In genomic region chr12:116264525-116265070, GRCh38 we compare ENCODE assay signal across 1 cellular context.
TF ChIP-seq lines count a peak whose summit lies in the region.

No MANE protein-coding gene starts in this region.

TF ChIP-seq in H1, 55 proteins besides CTCF, POLR2A, EP300 and RAD21:
- TF ChIP-seq TAF7 (optimal IDR thresholded peaks at IDR 0.05; ENCODE audit: borderline replicate concordance, low read depth, low read length) = no peak
- TF ChIP-seq EZH2 (IDR thresholded peaks at IDR 0.05; ENCODE audit: low read depth, low read length, severe bottlenecking) = no peak
- no peak for TF ChIP-seq SIN3A (conservative IDR thresholded peaks at IDR 0.05 in 1 of 2, IDR thresholded peaks at IDR 0.05 in 1 of 2; ENCODE audit: low read depth in 1 of 2, low read length in 2 of 2)
- TF ChIP-seq GABPA (IDR thresholded peaks at IDR 0.05; ENCODE audit: borderline replicate concordance, insufficient read depth, low read length) = no peak
- no peak for TF ChIP-seq TAF1 (IDR thresholded peaks at IDR 0.05; ENCODE audit: low read depth, low read length)
- no peak for TF ChIP-seq JUND (IDR thresholded peaks at IDR 0.05; ENCODE audit: low read length)
- no peak for TF ChIP-seq SRF (IDR thresholded peaks at IDR 0.05; ENCODE audit: low read depth, low read length)
- no peak for TF ChIP-seq KDM4A (IDR thresholded peaks at IDR 0.05; ENCODE audit: low read depth, low read length, severe bottlenecking)
- TF ChIP-seq SUZ12 (IDR thresholded peaks at IDR 0.05; ENCODE audit: low read length) = no peak
- no peak for TF ChIP-seq CBX8 (IDR thresholded peaks at IDR 0.05; ENCODE audit: borderline replicate concordance, low read depth, low read length)
- TF ChIP-seq MAFK (IDR thresholded peaks at IDR 0.05; ENCODE audit: low read depth, low read length) = no peak
- no peak for TF ChIP-seq CHD7 (IDR thresholded peaks at IDR 0.05; ENCODE audit: insufficient replicate concordance, low read length)
- no peak for TF ChIP-seq GTF2F1 (IDR thresholded peaks at IDR 0.05; ENCODE audit: borderline replicate concordance, low read depth, low read length)
- TF ChIP-seq, protein P1, sequence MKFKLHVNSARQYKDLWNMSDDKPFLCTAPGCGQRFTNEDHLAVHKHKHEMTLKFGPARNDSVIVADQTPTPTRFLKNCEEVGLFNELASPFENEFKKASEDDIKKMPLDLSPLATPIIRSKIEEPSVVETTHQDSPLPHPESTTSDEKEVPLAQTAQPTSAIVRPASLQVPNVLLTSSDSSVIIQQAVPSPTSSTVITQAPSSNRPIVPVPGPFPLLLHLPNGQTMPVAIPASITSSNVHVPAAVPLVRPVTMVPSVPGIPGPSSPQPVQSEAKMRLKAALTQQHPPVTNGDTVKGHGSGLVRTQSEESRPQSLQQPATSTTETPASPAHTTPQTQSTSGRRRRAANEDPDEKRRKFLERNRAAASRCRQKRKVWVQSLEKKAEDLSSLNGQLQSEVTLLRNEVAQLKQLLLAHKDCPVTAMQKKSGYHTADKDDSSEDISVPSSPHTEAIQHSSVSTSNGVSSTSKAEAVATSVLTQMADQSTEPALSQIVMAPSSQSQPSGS (IDR thresholded peaks at IDR 0.05; ENCODE audit: low read length) = no peak
- TF ChIP-seq FOSL1 (IDR thresholded peaks at IDR 0.05; ENCODE audit: insufficient read depth, low read depth, low read length) = no peak
- TF ChIP-seq ATF3 (IDR thresholded peaks at IDR 0.05; ENCODE audit: insufficient read depth, low read depth, low read length) = no peak
- TF ChIP-seq TCF12 (IDR thresholded peaks at IDR 0.05; ENCODE audit: low read depth, low read length) = no peak
- no peak for TF ChIP-seq SP1 (IDR thresholded peaks at IDR 0.05; ENCODE audit: low read depth, low read length)
- TF ChIP-seq SAP30 (IDR thresholded peaks at IDR 0.05; ENCODE audit: insufficient read depth, insufficient replicate concordance, low read length) = no peak
